8 cellular contexts compared by ENCODE assay signal in the genomic region with DNA sequence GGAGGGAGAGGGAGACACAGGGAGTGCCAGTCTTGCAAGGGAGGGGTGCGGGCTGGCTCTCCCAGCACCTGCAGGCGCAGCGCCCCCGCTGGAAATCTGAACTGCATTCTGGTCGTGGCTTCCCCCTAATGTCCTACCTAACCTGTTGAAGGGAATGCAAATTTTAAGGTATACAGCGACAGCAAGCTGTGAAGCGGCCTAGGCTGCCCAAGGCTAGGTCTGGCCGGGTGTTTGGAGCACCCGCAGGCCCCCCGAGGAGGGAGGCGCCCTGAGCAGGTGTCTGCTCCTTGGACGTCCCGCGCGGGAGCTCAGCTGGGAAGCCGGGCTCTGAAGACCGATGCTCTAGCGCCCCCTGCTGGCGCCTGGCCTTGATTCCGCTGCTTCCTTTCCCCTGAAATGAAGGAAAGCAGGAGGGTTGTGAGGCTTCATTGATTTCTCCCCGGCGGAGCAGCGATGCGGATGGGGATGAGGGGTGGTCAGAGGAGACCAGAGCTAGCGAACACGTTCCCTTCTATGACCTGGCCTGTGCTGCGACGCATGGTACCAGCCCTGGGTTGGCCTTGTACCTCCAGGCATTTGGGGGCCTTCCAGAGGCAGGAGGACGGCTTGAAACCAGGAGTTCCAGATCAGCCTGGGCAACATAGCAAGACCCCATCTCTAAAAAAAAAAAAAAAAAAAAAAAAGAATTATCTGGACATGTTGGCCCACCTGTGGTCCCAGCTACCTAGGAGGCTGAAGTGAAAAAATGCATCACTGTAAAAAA.
DNase-seq lines count a peak whose midpoint lies in the region; ATAC-seq and TF ChIP-seq lines count a peak whose summit lies in the region.

No MANE protein-coding gene starts in this region.

- peak; percentile 55 for ATAC-seq in GM21360 (IDR thresholded peaks at IDR 0.05; ENCODE audit: unreplicated experiment)
- ATAC-seq in GM19324 (IDR thresholded peaks at IDR 0.05; ENCODE audit: low FRiP score, unreplicated experiment) = no peak

- H3K9ac ChIP-seq in liver (ENCODE audit: low read depth in 1 of 2, low read length in 2 of 2) = no peak overlapping the region

- H3K4me3 ChIP-seq in BE2C (ENCODE audit: low read depth, low read length) = no peak overlapping the region
- H3K4me3 ChIP-seq in liver (ENCODE audit: low read depth in 1 of 3, low read length in 3 of 3) = peak overlapping the region in 1 of 3 donors; percentile 7

- TF ChIP-seq CTCF in BE2C (IDR thresholded peaks at IDR 0.05; ENCODE audit: low read depth, low read length) = peak; percentile 91
- TF ChIP-seq CTCF in liver (IDR thresholded peaks at IDR 0.05; ENCODE audit: low read depth, low read length, missing input control) = peak; percentile 83

- no peaks in the 10 kb centered on the region for H3K9me3 ChIP-seq in BE2C
- peaks cover 0 to 2% (median 0%) of the 10 kb centered on the region in 4 donors for H3K9me3 ChIP-seq in liver (ENCODE audit: control insufficient read depth in 4 of 4, low read length in 3 of 4)

- no peaks in the 10 kb centered on the region for H3K36me3 ChIP-seq in BE2C
- no peaks in the 10 kb centered on the region for H3K36me3 ChIP-seq in liver (ENCODE audit: control insufficient read depth in 4 of 4, insufficient read depth in 3 of 4, low read depth in 1 of 4, low read length in 3 of 4)

- peak; percentile 84 to 92 for TF ChIP-seq RAD21 in liver (IDR thresholded peaks at IDR 0.05)

- WGBS in liver = 4% methylated on average over 29 of the region's 29 CpGs

- H3K27me3 ChIP-seq in BE2C (no peaks in the 10 kb centered on the region), liver (ENCODE audit: control insufficient read depth in 4 of 4, insufficient read depth in 4 of 4, low read length in 3 of 4) (no peaks in the 10 kb centered on the region)

- H3K27ac ChIP-seq in liver (ENCODE audit: low read depth in 1 of 2, low read length in 2 of 2) = no peak overlapping the region

- H3K4me1 ChIP-seq in BE2C = no peaks in the 10 kb centered on the region
- H3K4me1 ChIP-seq in liver (ENCODE audit: control insufficient read depth in 4 of 4, insufficient read depth in 4 of 4, low read length in 3 of 4) = peaks cover 0 to 6% (median 2%) of the 10 kb centered on the region in 4 donors

- DNase-seq in BE2C = peak; percentile 84
- DNase-seq in NCI-H2196 (lab: John Stamatoyannopoulos, UW; ENCODE audit: unreplicated experiment) = peak; percentile 87
- peak; percentile 42 to 44 for DNase-seq in activated CD4-positive, alpha-beta T cell treated with anti-CD3 and anti-CD28 coated beads for 4 hours
- DNase-seq in dermis blood vessel endothelial cell = peak; percentile 77
- peak; percentile 50 for DNase-seq in stimulated activated CD4-positive, alpha-beta T cell treated with anti-CD3 and anti-CD28 coated beads, Interleukin-4, amount 100 ng/mL, for 24 hours

TF ChIP-seq in liver, 16 proteins besides CTCF, POLR2A, EP300 and RAD21:
- TF ChIP-seq REST (IDR thresholded peaks at IDR 0.05) (no peak), SP1 (IDR thresholded peaks at IDR 0.05) (no peak), RXRA (IDR thresholded peaks at IDR 0.05) (no peak), TAF1 (conservative IDR thresholded peaks at IDR 0.05) (no peak), EGR1 (IDR thresholded peaks at IDR 0.05; ENCODE audit: low read depth in 2 of 2) (no peak), ZBTB33 (IDR thresholded peaks at IDR 0.05) (no peak)
